In genomic region chr17:65896889-65897288, GRCh38 we compare ENCODE assay signal across 16 cellular contexts.
"Had no signal": no experiment of that assay in that cellular context is flagged by ENCODE, and none has a peak within 500 bp of the region (broad histone marks: within the 10 kb centered on the region; RNA-seq: fewer than 3 reads in every experiment).

No MANE protein-coding gene starts in this region.

- DNase-seq: activated CD4-positive, alpha-beta memory T cell treated with anti-CD3 and anti-CD28 coated beads for 36 hours; activated CD4-positive, alpha-beta T cell treated with anti-CD3 and anti-CD28 coated beads for 36 hours; activated effector memory CD4-positive, alpha-beta T cell treated with Interleukin-2 at 50 U/mL for 16 hours; activated T-cell treated with anti-CD3 and anti-CD28 coated beads, Interleukin-2, amount 50 U/mL, for 4 hours; amniotic stem cell; cortex of kidney; effector CD4-positive, alpha-beta T cell; esophagus squamous epithelium; hippocampal formation; kidney; left ventricle myocardium superior; mucosa of descending colon; naive thymus-derived CD4-positive, alpha-beta T cell; pancreas had no signal

- ATAC-seq: activated CD4-positive, alpha-beta T cell treated with anti-CD3 and anti-CD28 coated beads for 36 hours; activated naive CD4-positive, alpha-beta T cell treated with anti-CD3 and anti-CD28 coated beads, Interleukin-2, amount 50 U/mL, for 72 hours; activated T-cell treated with anti-CD3 and anti-CD28 coated beads, Interleukin-2, amount 50 U/mL, for 4 hours; left ventricle myocardium superior; mucosa of descending colon; naive thymus-derived CD4-positive, alpha-beta T cell; stimulated activated effector memory CD8-positive, alpha-beta T cell treated with anti-CD3 and anti-CD28 coated beads, Interleukin-12 subunit alpha, Interleukin-12 subunit beta, amount 100 ng/mL, for 72 hours had no signal
